In genomic region chr4:41437264-41437566, GRCh38 we compare ENCODE assay signal across 11 cellular contexts.
A peak's percentile ranks its signal among the peaks of the same experiment; 100 is the strongest.
DNase-seq lines count a peak whose midpoint lies in the region; ATAC-seq and TF ChIP-seq lines count a peak whose summit lies in the region.
"Had no signal": no experiment of that assay in that cellular context is flagged by ENCODE, and none has a peak within 500 bp of the region (broad histone marks: within the 10 kb centered on the region; RNA-seq: fewer than 3 reads in every experiment).

No MANE protein-coding gene starts in this region.

- H3K4me3 ChIP-seq in WERI-Rb-1 (ENCODE audit: low read depth, low read length): no peak overlapping the region

- H3K27me3 Mint-ChIP-seq in type B pancreatic cell: no peaks in the 10 kb centered on the region

- peaks cover 46% of the 10 kb centered on the region for H3K4me1 Mint-ChIP-seq in type B pancreatic cell (ENCODE audit: unreplicated experiment)

- H3K4me3 Mint-ChIP-seq in type B pancreatic cell: peak overlapping the region; percentile 65

- TF ChIP-seq CTCF in WERI-Rb-1 (IDR thresholded peaks at IDR 0.05; ENCODE audit: low read depth, low read length) (no peak), type B pancreatic cell (conservative IDR thresholded peaks at IDR 0.05) (no peak)

- no peaks in the 10 kb centered on the region for H3K36me3 ChIP-seq in WERI-Rb-1

- H3K27ac ChIP-seq in WERI-Rb-1: peak overlapping the region; percentile 67

- ATAC-seq in GM21423 (IDR thresholded peaks at IDR 0.05; ENCODE audit: unreplicated experiment): no peak
- ATAC-seq in HG02571 (IDR thresholded peaks at IDR 0.05; ENCODE audit: unreplicated experiment): no peak

- peak; percentile 18 for DNase-seq in NCI-H1436 (lab: John Stamatoyannopoulos, UW)
- DNase-seq in NCI-H1436 treated with DMSO at 0.1 percent for 48 hours (lab: John Stamatoyannopoulos, UW): no peak
- peak; percentile 23 for DNase-seq in WERI-Rb-1
- peak; percentile 95 for DNase-seq in left kidney (ENCODE audit: low read depth, low spot score)
- DNase-seq in type B pancreatic cell (ENCODE audit: extremely low spot score, unreplicated experiment): no peak
- DNase-seq in stimulated activated CD4-positive, alpha-beta T cell treated with anti-CD3 and anti-CD28 coated beads, Interleukin-4, amount 100 ng/mL, for 24 hours: no peak
- DNase-seq: activated CD4-positive, CD25-positive, alpha-beta regulatory T cell treated with anti-CD3 and anti-CD28 coated beads, Interleukin-2, amount 50 U/mL, for 72 hours; effector memory CD4-positive, alpha-beta T cell; GF-D8 had no signal

- peaks cover 6% of the 10 kb centered on the region for H3K9me3 Mint-ChIP-seq in type B pancreatic cell

- peaks cover 3% of the 10 kb centered on the region for H3K9me3 ChIP-seq in WERI-Rb-1 (ENCODE audit: severe bottlenecking)

- H3K27ac Mint-ChIP-seq in type B pancreatic cell: peak overlapping the region; percentile 74

- peaks cover 3% of the 10 kb centered on the region for H3K36me3 Mint-ChIP-seq in type B pancreatic cell

- no peaks in the 10 kb centered on the region for H3K27me3 ChIP-seq in WERI-Rb-1 (ENCODE audit: insufficient read depth, low read depth, severe bottlenecking)

Comparison
In these comparisons a context has a peak if more than half of its experiments do, and no peak if none do; other contexts are left out.
1. DNase-seq: peak in NCI-H1436 (single experiment), WERI-Rb-1 (single experiment) and left kidney (single experiment); none in NCI-H1436 treated with DMSO at 0.1 percent for 48 hours (single experiment), type B pancreatic cell (single experiment) and stimulated activated CD4-positive, alpha-beta T cell treated with anti-CD3 and anti-CD28 coated beads, Interleukin-4, amount 100 ng/mL, for 24 hours (single experiment).